Comparison of ENCODE assay signal across 10 cellular contexts in the genomic region with DNA sequence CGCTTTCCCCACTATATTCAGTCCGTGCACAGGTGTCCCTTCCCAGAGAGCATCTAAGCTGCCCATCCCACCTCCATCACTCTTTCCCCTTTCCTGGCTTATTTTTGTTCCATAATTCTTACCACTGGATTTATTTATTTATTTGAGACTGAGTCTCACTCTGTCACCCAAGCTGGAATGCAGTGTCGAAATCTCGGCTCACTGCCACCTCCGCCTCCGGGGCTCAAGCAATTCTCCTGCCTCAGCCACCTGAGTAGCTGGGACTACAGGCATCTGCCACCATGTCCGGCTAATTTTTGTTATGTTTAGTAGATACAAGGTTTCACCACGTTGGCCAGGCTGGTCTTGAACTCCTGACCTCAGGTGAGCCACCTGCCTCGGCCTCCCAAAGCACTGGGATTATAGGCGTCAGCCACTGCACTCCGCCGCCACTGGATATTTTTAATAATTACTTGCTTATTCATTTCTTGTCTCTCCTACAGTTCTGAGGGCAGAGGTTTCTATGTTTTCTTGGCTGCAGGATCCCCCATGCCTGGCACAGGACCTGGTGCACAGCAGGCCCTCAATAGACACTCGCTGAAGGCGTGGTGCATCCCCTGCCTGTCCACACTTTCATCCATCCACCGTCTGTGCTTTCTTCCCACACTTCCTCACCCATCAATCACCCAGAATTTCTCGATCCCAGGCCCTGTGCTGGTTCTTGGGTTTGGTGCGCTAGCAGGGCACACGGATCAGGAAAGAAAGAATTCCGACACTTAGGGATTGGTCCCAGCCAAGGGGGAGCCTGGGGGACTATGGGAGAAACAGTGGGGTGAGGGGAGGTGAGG. TPM values are rescaled to one million over a fixed set of nuclear protein-coding genes. Genes with fewer than 3 reads are reported as not detected.
A peak's percentile ranks its signal among the peaks of the same experiment; 100 is the strongest.
DNase-seq lines count a peak whose midpoint lies in the region; ATAC-seq, FAIRE-seq and TF ChIP-seq lines count a peak whose summit lies in the region.
"Had no signal": no experiment of that assay in that cellular context is flagged by ENCODE, and none has a peak within 500 bp of the region (broad histone marks: within the 10 kb centered on the region; RNA-seq: fewer than 3 reads in every experiment).

No MANE protein-coding gene starts in this region.

- DNase-seq in H7 (peak; percentile 16), hepatocyte (ENCODE audit: low spot score) (no peak), smooth muscle cell (lab: John Stamatoyannopoulos, UW; ENCODE audit: unreplicated experiment) (no peak), hepatic stellate cell (ENCODE audit: low spot score) (no peak), GM12892 (ENCODE audit: insufficient read length) (no peak)
- no peak for DNase-seq in CD8-positive, alpha-beta T cell
- DNase-seq: stimulated activated CD4-positive, alpha-beta T cell treated with anti-CD3 and anti-CD28 coated beads, Interleukin-2, amount 100 ng/mL, for 24 hours had no signal

- FAIRE-seq in GM12892 (lab: Jason Lieb, UNC): no peak
- FAIRE-seq: endothelial cell of umbilical vein, GM18507 had no signal

- H3K4me1 ChIP-seq in hepatocyte (ENCODE audit: insufficient read depth) (peaks cover 29% of the 10 kb centered on the region), smooth muscle cell (ENCODE audit: low read depth) (no peaks in the 10 kb centered on the region)
- H3K4me1 ChIP-seq in CD8-positive, alpha-beta T cell (ENCODE audit: insufficient read depth, low read length): peaks cover 6% of the 10 kb centered on the region

- no peak overlapping the region for H2AFZ ChIP-seq in hepatocyte
- H2AFZ ChIP-seq in smooth muscle cell (ENCODE audit: low read depth): no peak overlapping the region

- no peaks in the 10 kb centered on the region for H3K36me3 Mint-ChIP-seq in CD8-positive, alpha-beta T cell

- H3K4me1 Mint-ChIP-seq in CD8-positive, alpha-beta T cell (ENCODE audit: low read depth): peaks cover 20% of the 10 kb centered on the region

- H3K4me3 Mint-ChIP-seq in CD8-positive, alpha-beta T cell: no peak overlapping the region

- H4K20me1 ChIP-seq in hepatocyte (ENCODE audit: insufficient read depth, poor library complexity, severe bottlenecking): no peaks in the 10 kb centered on the region
- H4K20me1 ChIP-seq in smooth muscle cell (ENCODE audit: low read depth): no peaks in the 10 kb centered on the region

- 87% methylated on average over 19 of the region's 19 CpGs for WGBS in hepatocyte (ENCODE audit: low lambda C conversion rate, missing lambda C conversion rate)
- WGBS in smooth muscle cell (ENCODE audit: low lambda C conversion rate): 88% methylated on average over 19 of the region's 19 CpGs

- intact Hi-C loops in CD8-positive, alpha-beta T cell (cut with DNase I, micrococcal nuclease): no loop called here

- H3K27ac ChIP-seq in VCaP (peak overlapping the region; percentile 87), hepatocyte (peak overlapping the region; percentile 94), smooth muscle cell (ENCODE audit: low read depth) (peak overlapping the region; percentile 4)
- no peak overlapping the region for H3K27ac ChIP-seq in CD8-positive, alpha-beta T cell (ENCODE audit: low read depth, low read length)

- no peaks in the 10 kb centered on the region for H3K27me3 Mint-ChIP-seq in CD8-positive, alpha-beta T cell (ENCODE audit: low read depth)

- ATAC-seq in CD8-positive, alpha-beta T cell: no peak

- H3K4me2 ChIP-seq in hepatocyte (no peak overlapping the region), smooth muscle cell (no peak overlapping the region)

- H3K9ac ChIP-seq in smooth muscle cell (ENCODE audit: low read depth): no peak overlapping the region

- no peak for TF ChIP-seq POLR2A in GM12892 (IDR thresholded peaks at IDR 0.05; ENCODE audit: low read depth, low read length)

- H3K9me3 ChIP-seq in hepatocyte (ENCODE audit: low read depth): no peaks in the 10 kb centered on the region
- no peaks in the 10 kb centered on the region for H3K9me3 ChIP-seq in smooth muscle cell (replicated peaks; ENCODE audit: low read depth)
- H3K9me3 ChIP-seq in CD8-positive, alpha-beta T cell (ENCODE audit: low read length): no peaks in the 10 kb centered on the region

- no peaks in the 10 kb centered on the region for H3K9me3 Mint-ChIP-seq in CD8-positive, alpha-beta T cell

- POLR2A ChIA-PET in CD8-positive, alpha-beta T cell (lab: Charles Lee): no interaction called here

- no peak overlapping the region for H3K4me3 ChIP-seq in H7 (ENCODE audit: insufficient read depth, low read depth, low read length)
- H3K4me3 ChIP-seq in hepatocyte: no peak overlapping the region
- H3K4me3 ChIP-seq in smooth muscle cell: no peak overlapping the region
- no peak overlapping the region for H3K4me3 ChIP-seq in CD8-positive, alpha-beta T cell (ENCODE audit: low read depth, low read length)

- CTCF ChIA-PET in CD8-positive, alpha-beta T cell (lab: Charles Lee): interaction anchor here (1.2 to 2.1 kb wide), 3 partner anchors 8 to 30 kb away, joined by 3 to 7 read pairs (median 3); no protein-coding TSS in a partner anchor

- H3K79me2 ChIP-seq in hepatocyte (peaks cover 29% of the 10 kb centered on the region), smooth muscle cell (ENCODE audit: low read depth) (no peaks in the 10 kb centered on the region)

- H3K27ac Mint-ChIP-seq in CD8-positive, alpha-beta T cell: no peak overlapping the region

- H3K9me2 ChIP-seq in hepatocyte (replicated peaks; ENCODE audit: insufficient read depth): no peaks in the 10 kb centered on the region

- H3K27me3 ChIP-seq in H7 (ENCODE audit: control insufficient read depth, insufficient read depth, low read length): no peaks in the 10 kb centered on the region
- H3K27me3 ChIP-seq in hepatocyte: no peaks in the 10 kb centered on the region
- no peaks in the 10 kb centered on the region for H3K27me3 ChIP-seq in smooth muscle cell (ENCODE audit: low read depth)
- H3K27me3 ChIP-seq in CD8-positive, alpha-beta T cell (ENCODE audit: insufficient read depth, low read length): no peaks in the 10 kb centered on the region

- no peaks in the 10 kb centered on the region for H3K36me3 ChIP-seq in H7 (replicated peaks; ENCODE audit: control insufficient read depth, insufficient read depth, low read length)
- no peaks in the 10 kb centered on the region for H3K36me3 ChIP-seq in hepatocyte (replicated peaks; ENCODE audit: insufficient read depth, low read depth)
- H3K36me3 ChIP-seq in smooth muscle cell (ENCODE audit: low read depth): no peaks in the 10 kb centered on the region
- no peaks in the 10 kb centered on the region for H3K36me3 ChIP-seq in CD8-positive, alpha-beta T cell (ENCODE audit: insufficient read depth, low read length)

- TF ChIP-seq CTCF in VCaP (conservative IDR thresholded peaks at IDR 0.05) (no peak), hepatocyte (IDR thresholded peaks at IDR 0.05; ENCODE audit: poor library complexity) (no peak), smooth muscle cell (IDR thresholded peaks at IDR 0.05; ENCODE audit: borderline replicate concordance, insufficient read depth, poor library complexity, severe bottlenecking) (no peak)
- no peak for TF ChIP-seq CTCF in CD8-positive, alpha-beta T cell (IDR thresholded peaks at IDR 0.05)

- peaks cover 12% of the 10 kb centered on the region for H3F3A ChIP-seq in smooth muscle cell (ENCODE audit: low read depth)

RNA-seq across cellular contexts. Expression of a gene that starts 9.9 kb away (rescaled TPM):
- total RNA-seq in H7 (2014; rRNA removed; shearing (Covaris generic)): 0.38 and 0.44 TPM in 2 replicates
- total RNA-seq in hepatocyte: 29.6 and 45.9 TPM in 2 replicates
- 58.0 and 61.1 TPM in 2 replicates for polyA plus RNA-seq in hepatocyte
- 27.3 and 32.0 TPM in 2 replicates for total RNA-seq in smooth muscle cell
- 15.3 and 71.2 TPM in 2 replicates for polyA plus RNA-seq in smooth muscle cell
- total RNA-seq in CD8-positive, alpha-beta T cell: 1 to 10 TPM; 3.8 to 4.4 TPM
- 1.5 TPM for polyA plus RNA-seq in GM12892 (2012; ENCODE audit: missing spikeins)

RNA-seq across cellular contexts. Expression of a gene that starts 49.6 kb away (rescaled TPM):
- total RNA-seq in H7 (2014; rRNA removed; shearing (Covaris generic)): 0.07 and 0.67 TPM in 2 replicates
- total RNA-seq in hepatocyte (0.20 TPM in 1 of 2 replicates, not detected in the other), smooth muscle cell (0.13 TPM in 1 of 2 replicates, not detected in the other)
- polyA plus RNA-seq in hepatocyte (not detected in 2 replicates), smooth muscle cell (not detected in 2 replicates)
- under 1 TPM in 1 of 2 experiments, not detected in 1; 0.14 TPM for total RNA-seq in CD8-positive, alpha-beta T cell
- polyA plus RNA-seq in GM12892 (2012; ENCODE audit: missing spikeins): not detected
- total RNA-seq: endothelial cell of umbilical vein had no signal
- polyA plus RNA-seq: endothelial cell of umbilical vein had no signal
